ENCODE assay signal across 8 cellular contexts in genomic region chr20:35226775-35227681, GRCh38. TPM values are rescaled to one million over a fixed set of nuclear protein-coding genes. Genes with fewer than 3 reads are reported as not detected.
DNase-seq lines count a peak whose midpoint lies in the region; ATAC-seq and TF ChIP-seq lines count a peak whose summit lies in the region.

No MANE protein-coding gene starts in this region.

- DNase-seq in NCI-H446 treated with DMSO at 0.1 percent for 48 hours (lab: John Stamatoyannopoulos, UW) (peak; percentile 5), NCI-H446 (lab: John Stamatoyannopoulos, UW) (no peak), RPMI8226 (peak; percentile 32), heart left ventricle (peak in 4 of 5 donors; percentile 23 to 36 (median 32)), prostate gland (ENCODE audit: low spot score) (no peak), NCI-H128 (lab: John Stamatoyannopoulos, UW; ENCODE audit: unreplicated experiment) (no peak)
- DNase-seq in activated naive CD4-positive, alpha-beta T cell treated with anti-CD3 and anti-CD28 coated beads, Interleukin-2, amount 50 U/mL, for 16 hours: peak; percentile 53

- H3K9me3 ChIP-seq in heart left ventricle (no peaks in the 10 kb centered on the region), prostate gland (no peaks in the 10 kb centered on the region)

- peak overlapping the region in 7 of 12 donors; percentile 2 to 42 (median 19) for H3K4me3 ChIP-seq in heart left ventricle
- peak overlapping the region; percentile 15 to 22 for H3K4me3 ChIP-seq in prostate gland

- H3K27me3 ChIP-seq in heart left ventricle: peaks cover 0 to 7% (median 0%) of the 10 kb centered on the region in 9 donors
- H3K27me3 ChIP-seq in prostate gland (replicated peaks; ENCODE audit: insufficient read depth): no peaks in the 10 kb centered on the region

- H3K36me3 ChIP-seq in heart left ventricle: peaks cover 0 to 8% (median 0%) of the 10 kb centered on the region in 9 donors
- no peaks in the 10 kb centered on the region for H3K36me3 ChIP-seq in prostate gland

- H3K4me1 ChIP-seq in heart left ventricle (peaks cover 0 to 12% (median 3%) of the 10 kb centered on the region in 12 donors), prostate gland (replicated peaks) (no peaks in the 10 kb centered on the region)

- TF ChIP-seq CTCF in heart left ventricle (IDR thresholded peaks at IDR 0.05): no peak
- TF ChIP-seq CTCF in prostate gland (IDR thresholded peaks at IDR 0.05): no peak

- H3K27ac ChIP-seq in heart left ventricle (no peak overlapping the region), prostate gland (no peak overlapping the region)

- 5 to 33% (median 11%) methylated on average over 14 to 91 of the region's 91 CpGs for WGBS in heart left ventricle, 4 donors
- WGBS in prostate gland: 7% methylated on average over 53 of the region's 91 CpGs

- TF ChIP-seq POLR2A in heart left ventricle (IDR thresholded peaks at IDR 0.05): no peak
- TF ChIP-seq POLR2A in prostate gland (IDR thresholded peaks at IDR 0.05): no peak

- intact Hi-C loops in heart left ventricle (cut with DNase I) (no loop called here), prostate gland (cut with DNase I) (loop anchor here (5.0 kb wide), 1 partner anchor 40 kb away; no protein-coding TSS in a partner anchor)

- ATAC-seq in heart left ventricle (peak; percentile 30 to 90 (median 80)), GM21526 (IDR thresholded peaks at IDR 0.05; ENCODE audit: low FRiP score, unreplicated experiment) (no peak)

RNA-seq across cellular contexts. Expression of gene MMP24, which starts 0.5 kb away (rescaled TPM):
- total RNA-seq in heart left ventricle: 1 to 10 TPM in 1 of 9 donors, under 1 TPM in 8; 0.05 to 10.0 (median 0.33) TPM
- under 1 TPM; 0.10 to 0.19 TPM for polyA plus RNA-seq in heart left ventricle
- total RNA-seq in prostate gland: 1 to 10 TPM in 1 of 2 donors, under 1 TPM in 1; 0.96 to 1.7 TPM

RNA-seq across cellular contexts. Expression of gene MMP24OS, which starts 50.9 kb away (rescaled TPM):
- 10 to 100 TPM; 17.5 to 64.8 (median 41.6) TPM for total RNA-seq in heart left ventricle
- polyA plus RNA-seq in heart left ventricle: 10 to 100 TPM; 11.7 to 41.9 TPM
- 10 to 100 TPM; 35.4 to 65.8 TPM for total RNA-seq in prostate gland

RNA-seq across cellular contexts. Expression of gene PROCR, which starts 55.2 kb away (rescaled TPM):
- 10 to 100 TPM in 4 of 9 donors, 1 to 10 TPM in 5; 2.5 to 64.6 (median 9.9) TPM for total RNA-seq in heart left ventricle
- 10 to 100 TPM; 11.9 to 13.2 TPM for polyA plus RNA-seq in heart left ventricle
- total RNA-seq in prostate gland: 10 to 100 TPM; 11.2 to 17.6 TPM

RNA-seq across cellular contexts. Expression of gene EIF6, which starts 57.5 kb away (rescaled TPM):
- total RNA-seq in heart left ventricle (10 to 100 TPM; 27.5 to 65.0 (median 42.1) TPM), prostate gland (10 to 100 TPM; 78.2 to 93.9 TPM)
- 100 to 1,000 TPM in 1 of 2 donors, 10 to 100 TPM in 1; 32.8 to 150 TPM for polyA plus RNA-seq in heart left ventricle

Comparison
In these comparisons a context has a peak if more than half of its experiments do, and no peak if none do; other contexts are left out.
1. DNase-seq: peak in NCI-H446 treated with DMSO at 0.1 percent for 48 hours (single experiment), RPMI8226 (single experiment), activated naive CD4-positive, alpha-beta T cell treated with anti-CD3 and anti-CD28 coated beads, Interleukin-2, amount 50 U/mL, for 16 hours (single experiment) and heart left ventricle (4 of 5); none in NCI-H446 (0 of 2), prostate gland (single experiment) and NCI-H128 (single experiment).